12 cellular contexts compared by ENCODE assay signal in the genomic region with DNA sequence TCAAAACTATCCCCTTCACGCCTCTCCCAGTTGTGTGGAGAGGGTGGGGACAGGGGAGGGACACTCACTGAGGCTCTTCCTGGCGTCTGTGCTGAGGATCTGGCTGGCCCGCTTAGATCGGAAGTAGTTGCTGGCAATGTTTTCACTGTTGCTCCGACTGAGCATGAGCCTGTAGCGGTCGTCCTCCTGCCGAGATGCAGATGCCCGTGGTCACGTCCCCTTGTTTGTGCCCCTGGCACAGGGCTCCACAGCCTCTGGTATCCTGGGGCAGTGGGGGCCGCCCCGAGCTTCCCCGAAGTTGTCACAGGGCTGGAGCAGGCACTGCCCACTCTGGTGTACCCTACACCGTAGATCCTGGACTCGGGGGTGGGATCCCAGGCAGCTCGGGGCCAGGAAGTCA. TPM values are rescaled to one million over a fixed set of nuclear protein-coding genes. Genes with fewer than 3 reads are reported as not detected.
"Had no signal": no experiment of that assay in that cellular context is flagged by ENCODE, and none has a peak within 500 bp of the region (broad histone marks: within the 10 kb centered on the region; RNA-seq: fewer than 3 reads in every experiment).

No MANE protein-coding gene starts in this region.

- H3K27me3 ChIP-seq: breast epithelium, gastroesophageal sphincter, hepatocyte, neutrophil had no signal

- H3K4me2 ChIP-seq: hepatocyte had no signal

- H3K9me3 ChIP-seq: breast epithelium, gastroesophageal sphincter, mucosa of descending colon, neutrophil had no signal

- H3K36me3 ChIP-seq: breast epithelium, gastroesophageal sphincter, neutrophil had no signal

- DNase-seq: activated CD4-positive, alpha-beta T cell treated with anti-CD3 and anti-CD28 coated beads, Interleukin-2, amount 50 U/mL, for 4 hours; activated naive CD4-positive, alpha-beta T cell; activated T-cell treated with anti-CD3 and anti-CD28 coated beads for 4 hours; anterior cingulate cortex; mucosa of descending colon; naive thymus-derived CD4-positive, alpha-beta T cell; stimulated activated CD4-positive, alpha-beta T cell treated with anti-CD3 and anti-CD28 coated beads, Interleukin-4, amount 100 ng/mL, for 24 hours; stimulated activated naive CD4-positive, alpha-beta T cell treated with Interleukin-2 at 50 U/mL for 16 hours had no signal

- H3K27ac ChIP-seq: hepatocyte, neutrophil had no signal

- H3K79me2 ChIP-seq: hepatocyte had no signal

- H3K4me3 ChIP-seq: breast epithelium, gastroesophageal sphincter, hepatocyte, mucosa of descending colon had no signal

- H2AFZ ChIP-seq: hepatocyte had no signal

- H3K4me1 ChIP-seq: breast epithelium had no signal

- ATAC-seq: gastroesophageal sphincter, mucosa of descending colon had no signal

RNA-seq across cellular contexts. Expression of a gene that starts 51.7 kb away (rescaled TPM):
- total RNA-seq: naive thymus-derived CD4-positive, alpha-beta T cell had no signal
- polyA plus RNA-seq: naive thymus-derived CD4-positive, alpha-beta T cell had no signal
